Comparison of ENCODE assay signal across 24 cellular contexts in genomic region chr7:66824041-66824440, GRCh38.
"Had no signal": no experiment of that assay in that cellular context is flagged by ENCODE, and none has a peak within 500 bp of the region (broad histone marks: within the 10 kb centered on the region; RNA-seq: fewer than 3 reads in every experiment).

No MANE protein-coding gene starts in this region.

- H3K9me3 ChIP-seq: colonic mucosa, gastrocnemius medialis had no signal

- ATAC-seq: effector memory CD8-positive, alpha-beta T cell; esophagus mucosa; gastrocnemius medialis; heart right ventricle; left cardiac atrium; left lung; left ventricle myocardium superior; lower lobe of right lung; mucosa of descending colon had no signal

- H3K4me3 Mint-ChIP-seq: dendritic cell treated with granulocyte-macrophage colony-stimulating factor and Interleukin-4, amounts not matched to agents 40 ng/mL and 50 ng/mL, for 4 days; effector memory CD8-positive, alpha-beta T cell; endodermal cell; mesothelial cell of epicardium had no signal

- H3K4me1 Mint-ChIP-seq: endodermal cell, mesothelial cell of epicardium had no signal

- DNase-seq: colonic mucosa; cortex of kidney; effector CD8-positive, alpha-beta T cell; effector memory CD8-positive, alpha-beta T cell; endodermal cell; erythroblast; esophagus squamous epithelium; foreskin fibroblast; foreskin melanocyte; gastrocnemius medialis; glutamatergic neuron; head of caudate nucleus; heart right ventricle; hippocampal formation; left lung; left ventricle myocardium superior; lower lobe of right lung; mesenchymal stem cell; mucosa of descending colon had no signal

- H3K4me1 ChIP-seq: colonic mucosa, esophagus squamous epithelium, gastrocnemius medialis, heart right ventricle, left lung, lower lobe of right lung had no signal

- H3K27me3 ChIP-seq: colonic mucosa, esophagus squamous epithelium, gastrocnemius medialis, heart right ventricle, left lung had no signal

- H3K9me3 Mint-ChIP-seq: effector memory CD8-positive, alpha-beta T cell; endodermal cell; mesothelial cell of epicardium had no signal

- H3K27ac ChIP-seq: colonic mucosa, epithelial cell of prostate, esophagus squamous epithelium, gastrocnemius medialis, heart right ventricle, left lung, lower lobe of right lung had no signal

- H3K36me3 ChIP-seq: colonic mucosa, esophagus squamous epithelium, gastrocnemius medialis, heart right ventricle, left lung, lower lobe of right lung had no signal

- H3K27ac Mint-ChIP-seq: dendritic cell treated with granulocyte-macrophage colony-stimulating factor and Interleukin-4, amounts not matched to agents 40 ng/mL and 50 ng/mL, for 4 days; effector memory CD8-positive, alpha-beta T cell; endodermal cell; mesothelial cell of epicardium had no signal

- H3K36me3 Mint-ChIP-seq: mesothelial cell of epicardium had no signal

- H3K4me3 ChIP-seq: colonic mucosa, esophagus squamous epithelium, gastrocnemius medialis, heart right ventricle, left lung, lower lobe of right lung, mucosa of descending colon had no signal
